1 cellular context compared by ENCODE assay signal in genomic region chr11:100010393-100010792, GRCh38.
TF ChIP-seq lines count a peak whose summit lies in the region.

No MANE protein-coding gene starts in this region.

TF ChIP-seq in WTC11, 78 proteins besides CTCF, POLR2A, EP300 and RAD21 (continued from another document):
- TF ChIP-seq ATF6 (CRISPR knock-in tag; IDR thresholded peaks at IDR 0.05) (no peak), NR1H2 (CRISPR knock-in tag; IDR thresholded peaks at IDR 0.05) (no peak), TCF7 (CRISPR knock-in tag; IDR thresholded peaks at IDR 0.05; ENCODE audit: low read depth) (no peak), RORB (CRISPR knock-in tag; IDR thresholded peaks at IDR 0.05) (no peak), ZNF425 (CRISPR knock-in tag; conservative IDR thresholded peaks at IDR 0.05) (no peak), MXD4 (CRISPR knock-in tag; IDR thresholded peaks at IDR 0.05; ENCODE audit: borderline replicate concordance) (no peak)
- TF ChIP-seq, protein P1, sequence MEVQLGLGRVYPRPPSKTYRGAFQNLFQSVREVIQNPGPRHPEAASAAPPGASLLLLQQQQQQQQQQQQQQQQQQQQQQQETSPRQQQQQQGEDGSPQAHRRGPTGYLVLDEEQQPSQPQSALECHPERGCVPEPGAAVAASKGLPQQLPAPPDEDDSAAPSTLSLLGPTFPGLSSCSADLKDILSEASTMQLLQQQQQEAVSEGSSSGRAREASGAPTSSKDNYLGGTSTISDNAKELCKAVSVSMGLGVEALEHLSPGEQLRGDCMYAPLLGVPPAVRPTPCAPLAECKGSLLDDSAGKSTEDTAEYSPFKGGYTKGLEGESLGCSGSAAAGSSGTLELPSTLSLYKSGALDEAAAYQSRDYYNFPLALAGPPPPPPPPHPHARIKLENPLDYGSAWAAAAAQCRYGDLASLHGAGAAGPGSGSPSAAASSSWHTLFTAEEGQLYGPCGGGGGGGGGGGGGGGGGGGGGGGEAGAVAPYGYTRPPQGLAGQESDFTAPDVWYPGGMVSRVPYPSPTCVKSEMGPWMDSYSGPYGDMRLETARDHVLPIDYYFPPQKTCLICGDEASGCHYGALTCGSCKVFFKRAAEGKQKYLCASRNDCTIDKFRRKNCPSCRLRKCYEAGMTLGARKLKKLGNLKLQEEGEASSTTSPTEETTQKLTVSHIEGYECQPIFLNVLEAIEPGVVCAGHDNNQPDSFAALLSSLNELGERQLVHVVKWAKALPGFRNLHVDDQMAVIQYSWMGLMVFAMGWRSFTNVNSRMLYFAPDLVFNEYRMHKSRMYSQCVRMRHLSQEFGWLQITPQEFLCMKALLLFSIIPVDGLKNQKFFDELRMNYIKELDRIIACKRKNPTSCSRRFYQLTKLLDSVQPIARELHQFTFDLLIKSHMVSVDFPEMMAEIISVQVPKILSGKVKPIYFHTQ (CRISPR knock-in tag; IDR thresholded peaks at IDR 0.05) = no peak
- TF ChIP-seq, protein P2, sequence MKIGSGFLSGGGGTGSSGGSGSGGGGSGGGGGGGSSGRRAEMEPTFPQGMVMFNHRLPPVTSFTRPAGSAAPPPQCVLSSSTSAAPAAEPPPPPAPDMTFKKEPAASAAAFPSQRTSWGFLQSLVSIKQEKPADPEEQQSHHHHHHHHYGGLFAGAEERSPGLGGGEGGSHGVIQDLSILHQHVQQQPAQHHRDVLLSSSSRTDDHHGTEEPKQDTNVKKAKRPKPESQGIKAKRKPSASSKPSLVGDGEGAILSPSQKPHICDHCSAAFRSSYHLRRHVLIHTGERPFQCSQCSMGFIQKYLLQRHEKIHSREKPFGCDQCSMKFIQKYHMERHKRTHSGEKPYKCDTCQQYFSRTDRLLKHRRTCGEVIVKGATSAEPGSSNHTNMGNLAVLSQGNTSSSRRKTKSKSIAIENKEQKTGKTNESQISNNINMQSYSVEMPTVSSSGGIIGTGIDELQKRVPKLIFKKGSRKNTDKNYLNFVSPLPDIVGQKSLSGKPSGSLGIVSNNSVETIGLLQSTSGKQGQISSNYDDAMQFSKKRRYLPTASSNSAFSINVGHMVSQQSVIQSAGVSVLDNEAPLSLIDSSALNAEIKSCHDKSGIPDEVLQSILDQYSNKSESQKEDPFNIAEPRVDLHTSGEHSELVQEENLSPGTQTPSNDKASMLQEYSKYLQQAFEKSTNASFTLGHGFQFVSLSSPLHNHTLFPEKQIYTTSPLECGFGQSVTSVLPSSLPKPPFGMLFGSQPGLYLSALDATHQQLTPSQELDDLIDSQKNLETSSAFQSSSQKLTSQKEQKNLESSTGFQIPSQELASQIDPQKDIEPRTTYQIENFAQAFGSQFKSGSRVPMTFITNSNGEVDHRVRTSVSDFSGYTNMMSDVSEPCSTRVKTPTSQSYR (CRISPR knock-in tag; IDR thresholded peaks at IDR 0.05) = no peak
